In the genomic region with DNA sequence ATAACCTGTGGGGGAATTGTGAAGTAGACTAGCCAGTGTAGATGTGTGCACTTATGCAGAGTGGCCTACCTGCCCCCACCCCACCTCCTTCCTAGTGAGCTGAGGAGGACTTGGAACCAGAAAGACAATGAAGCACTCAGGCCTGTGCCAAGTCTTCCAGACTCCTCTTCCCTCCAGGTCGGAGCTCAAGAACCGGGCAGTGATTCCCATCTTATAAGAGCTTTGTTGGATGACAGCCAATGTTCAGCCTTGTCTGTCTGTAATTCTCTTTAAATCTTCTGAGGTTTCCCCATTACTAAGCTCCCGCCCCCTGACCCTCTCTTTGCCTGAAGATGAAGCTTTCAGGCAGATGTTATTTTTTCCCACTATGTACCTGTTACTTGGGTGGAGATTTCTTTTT, we compare ENCODE assay signal across 19 cellular contexts.
A peak's percentile ranks its signal among the peaks of the same experiment; 100 is the strongest.
DNase-seq lines count a peak whose midpoint lies in the region; ATAC-seq and TF ChIP-seq lines count a peak whose summit lies in the region.
"Had no signal": no experiment of that assay in that cellular context is flagged by ENCODE, and none has a peak within 500 bp of the region (broad histone marks: within the 10 kb centered on the region; RNA-seq: fewer than 3 reads in every experiment).

No MANE protein-coding gene starts in this region.

- no peak for TF ChIP-seq CTCF in LNCaP clone FGC (IDR thresholded peaks at IDR 0.05; ENCODE audit: control insufficient read depth, extremely low read depth, insufficient read depth)
- TF ChIP-seq CTCF in hepatocyte (IDR thresholded peaks at IDR 0.05; ENCODE audit: poor library complexity), result no peak

- ATAC-seq in HG03175 (IDR thresholded peaks at IDR 0.05; ENCODE audit: unreplicated experiment), result no peak
- ATAC-seq: GM12878, HepG2, Panc1, T-cell had no signal

- 50% methylated on average over 3 of the region's 3 CpGs for WGBS in hepatocyte (ENCODE audit: low lambda C conversion rate, missing lambda C conversion rate)

- H3K4me1 ChIP-seq in hepatocyte (ENCODE audit: insufficient read depth), result no peaks in the 10 kb centered on the region
- H3K4me1 ChIP-seq: HAP-1 had no signal

- H3K9me2 ChIP-seq in hepatocyte (replicated peaks; ENCODE audit: insufficient read depth), result no peaks in the 10 kb centered on the region

- no peaks in the 10 kb centered on the region for H3K36me3 ChIP-seq in hepatocyte (replicated peaks; ENCODE audit: insufficient read depth, low read depth)
- H3K36me3 ChIP-seq: HAP-1 had no signal

- no peaks in the 10 kb centered on the region for H3K79me2 ChIP-seq in hepatocyte

- peak; percentile 5 for DNase-seq in NCI-H1092 treated with DMSO at 0.1 percent for 48 hours (lab: John Stamatoyannopoulos, UW)
- DNase-seq in NCI-H1092 (lab: John Stamatoyannopoulos, UW), result no peak
- DNase-seq in LNCaP clone FGC (ENCODE audit: low read depth), result peak; percentile 7
- peak; percentile 52 to 81 for DNase-seq in NCI-H524 (lab: John Stamatoyannopoulos, UW)
- peak; percentile 32 for DNase-seq in hepatocyte (ENCODE audit: low spot score)
- no peak for DNase-seq in kidney tubule cell (ENCODE audit: low spot score)
- no peak for DNase-seq in stimulated activated CD4-positive, alpha-beta T cell treated with anti-CD3 and anti-CD28 coated beads, Interleukin-2, amount 100 ng/mL, for 24 hours
- DNase-seq: 8988T; Calu3; CD4-positive, alpha-beta memory T cell; GDM1; KG1; NCI-H187; T-cell had no signal

- no peak overlapping the region for H3K27ac ChIP-seq in hepatocyte

- no peak overlapping the region for H3K4me2 ChIP-seq in hepatocyte

- H3K9me3 ChIP-seq in hepatocyte (ENCODE audit: low read depth), result no peaks in the 10 kb centered on the region
- H3K9me3 ChIP-seq: HAP-1 had no signal

- no peak overlapping the region for H2AFZ ChIP-seq in hepatocyte

- no peaks in the 10 kb centered on the region for H4K20me1 ChIP-seq in hepatocyte (ENCODE audit: insufficient read depth, poor library complexity, severe bottlenecking)

- no peaks in the 10 kb centered on the region for H3K27me3 ChIP-seq in hepatocyte

- no peak overlapping the region for H3K4me3 ChIP-seq in LNCaP clone FGC (ENCODE audit: low read depth, low read length)
- H3K4me3 ChIP-seq in hepatocyte, result no peak overlapping the region
- H3K4me3 ChIP-seq: GM12878, HAP-1 had no signal

Comparison
In these comparisons a context has a peak if more than half of its experiments do, and no peak if none do; other contexts are left out.
1. DNase-seq: peak in NCI-H1092 treated with DMSO at 0.1 percent for 48 hours (single experiment), LNCaP clone FGC (single experiment), NCI-H524 (2 of 2) and hepatocyte (single experiment); none in NCI-H1092 (single experiment), kidney tubule cell (single experiment) and stimulated activated CD4-positive, alpha-beta T cell treated with anti-CD3 and anti-CD28 coated beads, Interleukin-2, amount 100 ng/mL, for 24 hours (0 of 2).